Comparison of ENCODE assay signal across 13 cellular contexts in genomic region chr3:119235151-119235550, GRCh38. TPM values are rescaled to one million over a fixed set of nuclear protein-coding genes. Genes with fewer than 3 reads are reported as not detected.
A peak's percentile ranks its signal among the peaks of the same experiment; 100 is the strongest.
DNase-seq lines count a peak whose midpoint lies in the region; ATAC-seq and TF ChIP-seq lines count a peak whose summit lies in the region.
"Had no signal": no experiment of that assay in that cellular context is flagged by ENCODE, and none has a peak within 500 bp of the region (broad histone marks: within the 10 kb centered on the region; RNA-seq: fewer than 3 reads in every experiment).

No MANE protein-coding gene starts in this region.

- peaks cover 54% of the 10 kb centered on the region for H3K36me3 ChIP-seq in SJSA1
- H3K36me3 ChIP-seq in hepatocyte (replicated peaks; ENCODE audit: insufficient read depth, low read depth) = peaks cover 5% of the 10 kb centered on the region
- H3K36me3 ChIP-seq in stomach = peaks cover 14 to 63% (median 56%) of the 10 kb centered on the region in 4 donors

- H3K27me3 ChIP-seq in SJSA1 (replicated peaks) (no peaks in the 10 kb centered on the region), hepatocyte (no peaks in the 10 kb centered on the region), stomach (no peaks in the 10 kb centered on the region)
- H3K27me3 ChIP-seq: dorsolateral prefrontal cortex, sigmoid colon had no signal

- 76% methylated on average over 1 of the region's 1 CpG for WGBS in hepatocyte (ENCODE audit: low lambda C conversion rate, missing lambda C conversion rate)
- 60 to 97% (median 82%) methylated on average over 1 of the region's 1 CpG for WGBS in stomach, 5 donors

- peaks cover 4 to 16% of the 10 kb centered on the region in 2 donors for H3K36me3 Mint-ChIP-seq in activated T-cell treated with anti-CD3 and anti-CD28 coated beads, Interleukin-2, amount 50 U/mL, for 72 hours (ENCODE audit: insufficient read depth in 2 of 2)

- H3K9me3 Mint-ChIP-seq in activated T-cell treated with anti-CD3 and anti-CD28 coated beads, Interleukin-2, amount 50 U/mL, for 72 hours = no peaks in the 10 kb centered on the region
- H3K9me3 Mint-ChIP-seq in stimulated activated naive CD8-positive, alpha-beta T cell treated with anti-CD3 and anti-CD28 coated beads, Interleukin-15, amount 100 ng/mL, for 72 hours = no peaks in the 10 kb centered on the region

- no peak overlapping the region for H3K4me2 ChIP-seq in hepatocyte

- no peaks in the 10 kb centered on the region for H3K27me3 Mint-ChIP-seq in activated T-cell treated with anti-CD3 and anti-CD28 coated beads, Interleukin-2, amount 50 U/mL, for 72 hours (ENCODE audit: low read depth)
- no peaks in the 10 kb centered on the region for H3K27me3 Mint-ChIP-seq in stimulated activated naive CD8-positive, alpha-beta T cell treated with anti-CD3 and anti-CD28 coated beads, Interleukin-15, amount 100 ng/mL, for 72 hours

- H3K9me2 ChIP-seq in hepatocyte (replicated peaks; ENCODE audit: insufficient read depth) = no peaks in the 10 kb centered on the region

- peak overlapping the region; percentile 25 to 31 for H3K4me3 Mint-ChIP-seq in activated T-cell treated with anti-CD3 and anti-CD28 coated beads, Interleukin-2, amount 50 U/mL, for 72 hours
- peak overlapping the region; percentile 8 to 42 for H3K4me3 Mint-ChIP-seq in stimulated activated naive CD8-positive, alpha-beta T cell treated with anti-CD3 and anti-CD28 coated beads, Interleukin-15, amount 100 ng/mL, for 72 hours

- H4K20me1 ChIP-seq in hepatocyte (ENCODE audit: insufficient read depth, poor library complexity, severe bottlenecking) = peaks cover 24% of the 10 kb centered on the region

- intact Hi-C loops in stomach (cut with DNase I; ENCODE audit: low total_unique reads) = no loop called here

- TF ChIP-seq POLR2A in stomach (IDR thresholded peaks at IDR 0.05) = no peak

- H3K4me1 ChIP-seq in SJSA1 (replicated peaks) (peaks cover 26% of the 10 kb centered on the region), hepatocyte (ENCODE audit: insufficient read depth) (peaks cover 8% of the 10 kb centered on the region), stomach (peaks cover 13 to 40% (median 23%) of the 10 kb centered on the region in 4 donors)

- H3K9me3 ChIP-seq in SJSA1 (replicated peaks) = no peaks in the 10 kb centered on the region
- no peaks in the 10 kb centered on the region for H3K9me3 ChIP-seq in hepatocyte (ENCODE audit: low read depth)
- no peaks in the 10 kb centered on the region for H3K9me3 ChIP-seq in stomach
- H3K9me3 ChIP-seq: sigmoid colon had no signal

- TF ChIP-seq EP300 in stomach (IDR thresholded peaks at IDR 0.05) = no peak

- no peak for DNase-seq in activated T-cell treated with anti-CD3 and anti-CD28 coated beads, Interleukin-2, amount 50 U/mL, for 72 hours
- DNase-seq in activated T-cell treated with anti-CD3 and anti-CD28 coated beads for 4 hours (no peak), SJSA1 (ENCODE audit: low read depth in 1 of 2, low spot score in 2 of 2) (peak in 1 of 2 experiments; percentile 53), fibroblast of gingiva (ENCODE audit: low read depth) (peak; percentile 10), T1000 (lab: John Stamatoyannopoulos, UW) (no peak), hepatocyte (ENCODE audit: low spot score) (no peak), stomach (no peak)
- no peak for DNase-seq in stimulated activated naive CD8-positive, alpha-beta T cell treated with anti-CD3 and anti-CD28 coated beads, Interleukin-15, amount 100 ng/mL, for 72 hours
- DNase-seq: AML-193, dorsolateral prefrontal cortex, NCI-H1105 treated with DMSO at 0.1 percent for 48 hours, sigmoid colon, T-helper 9 cell had no signal

- H3K27ac ChIP-seq in SJSA1 (peak overlapping the region; percentile 68), hepatocyte (no peak overlapping the region), stomach (no peak overlapping the region)
- H3K27ac ChIP-seq: dorsolateral prefrontal cortex, sigmoid colon had no signal

- peaks cover 66% of the 10 kb centered on the region for H3K4me1 Mint-ChIP-seq in activated T-cell treated with anti-CD3 and anti-CD28 coated beads, Interleukin-2, amount 50 U/mL, for 72 hours (ENCODE audit: low read depth)
- peaks cover 40% of the 10 kb centered on the region for H3K4me1 Mint-ChIP-seq in stimulated activated naive CD8-positive, alpha-beta T cell treated with anti-CD3 and anti-CD28 coated beads, Interleukin-15, amount 100 ng/mL, for 72 hours

- H3K27ac Mint-ChIP-seq in activated T-cell treated with anti-CD3 and anti-CD28 coated beads, Interleukin-2, amount 50 U/mL, for 72 hours = no peak overlapping the region
- H3K27ac Mint-ChIP-seq in stimulated activated naive CD8-positive, alpha-beta T cell treated with anti-CD3 and anti-CD28 coated beads, Interleukin-15, amount 100 ng/mL, for 72 hours = no peak overlapping the region

- no peak for ATAC-seq in activated T-cell treated with anti-CD3 and anti-CD28 coated beads, Interleukin-2, amount 50 U/mL, for 72 hours (replicated peaks in 1 of 2)
- ATAC-seq in stimulated activated naive CD8-positive, alpha-beta T cell treated with anti-CD3 and anti-CD28 coated beads, Interleukin-15, amount 100 ng/mL, for 72 hours = no peak

- H3K79me2 ChIP-seq in hepatocyte = peaks cover 90% of the 10 kb centered on the region

- H3K4me3 ChIP-seq in SJSA1 = no peak overlapping the region
- H3K4me3 ChIP-seq in hepatocyte = no peak overlapping the region
- H3K4me3 ChIP-seq in stomach = no peak overlapping the region
- H3K4me3 ChIP-seq: dorsolateral prefrontal cortex, sigmoid colon had no signal

- H2AFZ ChIP-seq in hepatocyte = no peak overlapping the region

- no peak for TF ChIP-seq CTCF in hepatocyte (IDR thresholded peaks at IDR 0.05; ENCODE audit: poor library complexity)
- no peak for TF ChIP-seq CTCF in stomach (IDR thresholded peaks at IDR 0.05)

RNA-seq across cellular contexts. Expression of gene B4GALT4, which starts 5.5 kb away (rescaled TPM):
- 10 to 100 TPM; 22.7 to 25.2 TPM for total RNA-seq in activated T-cell treated with anti-CD3 and anti-CD28 coated beads, Interleukin-2, amount 50 U/mL, for 72 hours
- 25.8 and 25.9 TPM in 2 replicates for total RNA-seq in SJSA1 (2014; rRNA removed; shearing (Covaris generic))
- total RNA-seq in hepatocyte (55.4 and 55.7 TPM in 2 replicates), stomach (10 to 100 TPM in 3 of 5 donors, 1 to 10 TPM in 2; 5.5 to 39.7 (median 16.1) TPM)
- polyA plus RNA-seq in hepatocyte (54.0 and 67.3 TPM in 2 replicates), stomach (10 to 100 TPM; 12.0 to 14.6 (median 13.3) TPM)

RNA-seq across cellular contexts. Expression of gene ARHGAP31, which starts 59.0 kb away (rescaled TPM):
- total RNA-seq in activated T-cell treated with anti-CD3 and anti-CD28 coated beads, Interleukin-2, amount 50 U/mL, for 72 hours = 10 to 100 TPM; 12.7 to 19.1 TPM
- total RNA-seq in SJSA1 (2014; rRNA removed; shearing (Covaris generic)) = 8.8 and 13.7 TPM in 2 replicates
- total RNA-seq in hepatocyte (6.4 and 7.3 TPM in 2 replicates), stomach (100 to 1,000 TPM in 1 of 5 donors, 10 to 100 TPM in 2, 1 to 10 TPM in 2; 2.9 to 275 (median 14.1) TPM)
- polyA plus RNA-seq in hepatocyte (2.9 and 3.2 TPM in 2 replicates), stomach (1 to 10 TPM; 1.2 to 2.6 (median 2.1) TPM)
